Comparison of ENCODE assay signal across 28 cellular contexts in the genomic region with DNA sequence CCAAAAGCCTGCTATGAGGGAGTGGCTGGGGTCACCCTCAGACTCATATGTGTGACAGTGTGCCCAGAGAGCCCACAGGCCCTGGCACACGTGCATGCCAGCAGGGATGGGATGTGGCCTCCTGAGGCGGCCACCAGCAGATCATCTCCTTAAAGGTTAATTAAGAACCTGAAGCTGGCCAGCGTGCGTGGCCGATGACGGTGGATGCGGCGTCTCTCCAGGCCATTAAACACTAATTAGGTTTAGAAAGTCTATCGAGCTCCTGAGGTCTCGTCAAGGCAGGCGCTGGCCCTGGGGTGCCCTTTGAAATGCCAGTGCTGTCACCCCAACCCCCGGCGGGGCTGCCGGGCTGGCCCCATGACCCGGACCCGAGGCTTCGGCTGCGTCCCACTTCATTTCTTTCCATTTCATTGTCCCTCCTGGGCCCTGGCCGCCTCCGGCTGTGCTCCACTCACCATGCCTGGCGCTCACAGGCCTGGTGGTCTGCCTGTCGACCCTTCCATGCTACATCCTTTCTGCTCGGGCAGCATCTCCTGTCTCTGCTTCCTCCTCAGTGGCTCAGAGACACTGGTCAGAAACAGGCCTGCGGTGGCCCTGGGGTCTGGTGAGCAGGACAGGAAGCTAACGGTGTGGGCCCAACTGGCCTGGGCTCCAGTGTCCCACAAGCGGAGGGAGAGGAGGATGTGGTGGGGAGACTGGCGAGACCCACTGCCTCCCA.
"Had no signal": no experiment of that assay in that cellular context is flagged by ENCODE, and none has a peak within 500 bp of the region (broad histone marks: within the 10 kb centered on the region; RNA-seq: fewer than 3 reads in every experiment).

No MANE protein-coding gene starts in this region.

- H3K4me1 ChIP-seq: ascending aorta, breast epithelium had no signal

- H3K9me3 ChIP-seq: ascending aorta, breast epithelium had no signal

- DNase-seq: activated B cell treated with CpG ODN at 0.5 μM for 24 hours; activated CD4-positive, alpha-beta memory T cell treated with anti-CD3 and anti-CD28 coated beads, Interleukin-2, amount 10 ng/mL, durations not matched to agents 7 days and 5 days; activated CD4-positive, alpha-beta T cell treated with anti-CD3 and anti-CD28 coated beads for 4 hours; activated CD4-positive, alpha-beta T cell treated with anti-CD3 and anti-CD28 coated beads, Interleukin-2, amount 10 ng/mL, durations not matched to agents 7 days and 5 days; activated CD4-positive, alpha-beta T cell treated with anti-CD3 and anti-CD28 coated beads, Interleukin-2, amount 50 U/mL, for 48 hours; activated CD4-positive, CD25-positive, alpha-beta regulatory T cell treated with anti-CD3 and anti-CD28 coated beads, Interleukin-2, amount 50 U/mL, for 72 hours; activated CD8-positive, alpha-beta memory T cell treated with anti-CD3 and anti-CD28 coated beads for 24 hours; activated CD8-positive, alpha-beta memory T cell treated with anti-CD3 and anti-CD28 coated beads, Interleukin-2, amount 10 ng/mL, durations not matched to agents 7 days and 5 days; activated CD8-positive, alpha-beta memory T cell treated with anti-CD3 and anti-CD28 coated beads, Interleukin-2, amount 50 U/mL, for 48 hours; activated CD8-positive, alpha-beta T cell treated with anti-CD3 and anti-CD28 coated beads, Interleukin-2, amount 10 ng/mL, durations not matched to agents 7 days and 5 days; activated effector memory CD4-positive, alpha-beta T cell treated with Interleukin-2 at 50 U/mL for 16 hours; activated gamma-delta T cell; activated naive CD4-positive, alpha-beta T cell treated with anti-CD3 and anti-CD28 coated beads, Interleukin-2, amount 10 ng/mL, durations not matched to agents 7 days and 5 days; activated naive CD4-positive, alpha-beta T cell treated with Interleukin-2 at 50 U/mL for 16 hours; activated naive CD8-positive, alpha-beta T cell treated with anti-CD3 and anti-CD28 coated beads, Interleukin-2, amount 10 ng/mL, durations not matched to agents 7 days and 5 days; activated naive CD8-positive, alpha-beta T cell treated with anti-CD3 and anti-CD28 coated beads, Interleukin-2, amount 50 U/mL, for 24 hours; activated T-cell treated with anti-CD3 and anti-CD28 coated beads, Interleukin-2, amount 50 U/mL, for 24 hours; activated T-cell treated with anti-CD3 and anti-CD28 coated beads, Interleukin-2, amount 50 U/mL, for 48 hours; amygdala; anterior cingulate cortex; brain microvascular endothelial cell; central memory CD4-positive, alpha-beta T cell; T-helper 1 cell; T-helper 2 cell; T-helper 9 cell had no signal

- H3K4me3 ChIP-seq: ascending aorta, breast epithelium had no signal

- H3K27ac ChIP-seq: ascending aorta, brain microvascular endothelial cell, breast epithelium, VCaP had no signal

- ATAC-seq: activated CD8-positive, alpha-beta memory T cell treated with anti-CD3 and anti-CD28 coated beads, Interleukin-2, amount 10 ng/mL, durations not matched to agents 7 days and 5 days; activated CD8-positive, alpha-beta T cell treated with anti-CD3 and anti-CD28 coated beads, Interleukin-2, amount 10 ng/mL, durations not matched to agents 7 days and 5 days; activated naive CD8-positive, alpha-beta T cell treated with anti-CD3 and anti-CD28 coated beads, Interleukin-2, amount 50 U/mL, for 24 hours had no signal

- H3K36me3 ChIP-seq: ascending aorta, brain microvascular endothelial cell, breast epithelium had no signal

- H3K27me3 ChIP-seq: ascending aorta, brain microvascular endothelial cell, breast epithelium had no signal
